8 cellular contexts compared by ENCODE assay signal in the genomic region with DNA sequence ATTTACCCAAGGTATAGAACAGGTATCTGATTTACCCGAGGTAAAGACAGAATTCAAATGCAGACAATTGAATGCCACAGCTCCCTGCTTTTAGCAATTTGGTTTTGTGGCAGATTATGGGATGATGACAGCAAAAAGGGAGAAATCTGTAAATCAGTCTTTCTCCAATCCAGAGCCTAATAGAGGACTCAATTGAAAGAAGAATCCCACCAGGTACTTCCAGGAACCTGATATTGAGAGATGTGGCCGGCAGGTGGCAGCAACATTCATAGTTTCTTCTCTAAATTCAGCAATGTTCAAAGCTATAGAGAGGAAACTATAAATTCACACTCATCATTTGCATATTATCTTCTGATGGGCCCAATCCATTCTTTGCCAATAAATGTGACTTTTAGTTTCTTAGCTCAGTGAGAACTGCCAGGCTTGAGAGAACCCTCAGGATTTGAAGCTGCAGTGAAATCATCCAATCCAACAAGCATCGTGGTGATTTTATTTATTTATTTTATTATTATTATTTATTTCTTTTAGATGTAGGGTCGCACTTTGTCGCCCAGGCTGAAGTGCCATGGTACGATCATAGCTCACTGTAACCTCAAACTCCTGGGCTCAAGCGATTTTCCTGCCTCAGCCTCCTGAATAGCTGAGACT. TPM values are rescaled to one million over a fixed set of nuclear protein-coding genes. Genes with fewer than 3 reads are reported as not detected.
DNase-seq lines count a peak whose midpoint lies in the region; ATAC-seq and TF ChIP-seq lines count a peak whose summit lies in the region.

No MANE protein-coding gene starts in this region.

- no peak overlapping the region for H3K4me3 Mint-ChIP-seq in activated T-helper 1 cell treated with anti-CD3 and anti-CD28 coated beads, Interleukin-12 subunit alpha, Interleukin-12 subunit beta, Interleukin-2, Interleukin-4 antibody, amounts not matched to agents 30 ng/mL and 10 ng/mL and 1 ng/mL, durations not matched to agents 14 hours and 24 hours and 36 hours

- H3K4me3 ChIP-seq in RWPE2 (ENCODE audit: severe bottlenecking) (no peak overlapping the region), parathyroid adenoma (ENCODE audit: low read depth, low read length) (no peak overlapping the region)

- H3K36me3 ChIP-seq in RWPE2 (ENCODE audit: low read depth) (no peaks in the 10 kb centered on the region), parathyroid adenoma (ENCODE audit: control insufficient read depth, insufficient read depth, low read length) (no peaks in the 10 kb centered on the region)

- H3K4me2 ChIP-seq in parathyroid adenoma (ENCODE audit: low read length), result no peak overlapping the region

- no peaks in the 10 kb centered on the region for H3K27me3 ChIP-seq in RWPE2 (ENCODE audit: insufficient read depth, poor library complexity, severe bottlenecking)
- no peaks in the 10 kb centered on the region for H3K27me3 ChIP-seq in foreskin keratinocyte
- no peaks in the 10 kb centered on the region for H3K27me3 ChIP-seq in parathyroid adenoma (ENCODE audit: control insufficient read depth, insufficient read depth, low read length)

- H3K27ac ChIP-seq in RWPE2 (ENCODE audit: poor library complexity, severe bottlenecking), result no peak overlapping the region
- no peak overlapping the region for H3K27ac ChIP-seq in foreskin keratinocyte
- no peak overlapping the region for H3K27ac ChIP-seq in parathyroid adenoma

- H3K9me3 ChIP-seq in RWPE2 (ENCODE audit: severe bottlenecking) (no peaks in the 10 kb centered on the region), parathyroid adenoma (ENCODE audit: control insufficient read depth, low read length) (no peaks in the 10 kb centered on the region)

- H3K9ac ChIP-seq in parathyroid adenoma, result no peak overlapping the region

- no peaks in the 10 kb centered on the region for H3K9me3 Mint-ChIP-seq in activated T-helper 1 cell treated with anti-CD3 and anti-CD28 coated beads, Interleukin-12 subunit alpha, Interleukin-12 subunit beta, Interleukin-2, Interleukin-4 antibody, amounts not matched to agents 30 ng/mL and 10 ng/mL and 1 ng/mL, durations not matched to agents 14 hours and 24 hours and 36 hours

- H3K27ac Mint-ChIP-seq in activated T-helper 1 cell treated with anti-CD3 and anti-CD28 coated beads, Interleukin-12 subunit alpha, Interleukin-12 subunit beta, Interleukin-2, Interleukin-4 antibody, amounts not matched to agents 30 ng/mL and 10 ng/mL and 1 ng/mL, durations not matched to agents 14 hours and 24 hours and 36 hours, result no peak overlapping the region

- H3K4me1 ChIP-seq in RWPE2 (ENCODE audit: insufficient read depth, poor library complexity, severe bottlenecking) (peaks cover under 1% of the 10 kb centered on the region), foreskin keratinocyte (no peaks in the 10 kb centered on the region), parathyroid adenoma (no peaks in the 10 kb centered on the region)

- no peak overlapping the region for H2AFZ ChIP-seq in parathyroid adenoma

- no peaks in the 10 kb centered on the region for H3K36me3 Mint-ChIP-seq in activated T-helper 1 cell treated with anti-CD3 and anti-CD28 coated beads, Interleukin-12 subunit alpha, Interleukin-12 subunit beta, Interleukin-2, Interleukin-4 antibody, amounts not matched to agents 30 ng/mL and 10 ng/mL and 1 ng/mL, durations not matched to agents 14 hours and 24 hours and 36 hours (ENCODE audit: low read depth)

- ATAC-seq in RWPE2 (ENCODE audit: low read depth) (peak; percentile 61), foreskin keratinocyte (peak; percentile 32), HG03135 (IDR thresholded peaks at IDR 0.05; ENCODE audit: unreplicated experiment) (no peak)

- no peaks in the 10 kb centered on the region for H3K4me1 Mint-ChIP-seq in activated T-helper 1 cell treated with anti-CD3 and anti-CD28 coated beads, Interleukin-12 subunit alpha, Interleukin-12 subunit beta, Interleukin-2, Interleukin-4 antibody, amounts not matched to agents 30 ng/mL and 10 ng/mL and 1 ng/mL, durations not matched to agents 14 hours and 24 hours and 36 hours (ENCODE audit: low read depth)

- peaks cover 3% of the 10 kb centered on the region for H3K27me3 Mint-ChIP-seq in activated T-helper 1 cell treated with anti-CD3 and anti-CD28 coated beads, Interleukin-12 subunit alpha, Interleukin-12 subunit beta, Interleukin-2, Interleukin-4 antibody, amounts not matched to agents 30 ng/mL and 10 ng/mL and 1 ng/mL, durations not matched to agents 14 hours and 24 hours and 36 hours (ENCODE audit: insufficient read depth)

- intact Hi-C loops in activated T-helper 1 cell treated with anti-CD3 and anti-CD28 coated beads, Interleukin-12 subunit alpha, Interleukin-12 subunit beta, Interleukin-2, Interleukin-4 antibody, amounts not matched to agents 30 ng/mL and 10 ng/mL and 1 ng/mL, durations not matched to agents 14 hours and 24 hours and 36 hours (cut with micrococcal nuclease), result loop anchor here (1.0 to 2.0 kb wide), 5 partner anchors 111 to 517 kb away; a partner anchor contains a TSS

- TF ChIP-seq CTCF in RWPE2 (IDR thresholded peaks at IDR 0.05; ENCODE audit: poor library complexity, severe bottlenecking), result peak; percentile 84
- peak; percentile 80 for TF ChIP-seq CTCF in foreskin keratinocyte (conservative IDR thresholded peaks at IDR 0.05)
- TF ChIP-seq CTCF in parathyroid adenoma (IDR thresholded peaks at IDR 0.05), result peak; percentile 51

- H3K79me2 ChIP-seq in parathyroid adenoma, result no peaks in the 10 kb centered on the region

- DNase-seq in DMS 273 treated with DMSO at 0.1 percent for 48 hours (lab: John Stamatoyannopoulos, UW), result peak; percentile 31
- peak; percentile 64 for DNase-seq in M059J (ENCODE audit: low read depth)
- DNase-seq in RWPE2 (ENCODE audit: low spot score), result no peak
- DNase-seq in activated T-helper 1 cell treated with anti-CD3 and anti-CD28 coated beads, Interleukin-12 subunit alpha, Interleukin-12 subunit beta, Interleukin-2, Interleukin-4 antibody, amounts not matched to agents 30 ng/mL and 10 ng/mL and 1 ng/mL, durations not matched to agents 14 hours and 24 hours and 36 hours (ENCODE audit: low spot score), result peak; percentile 50
- peak in 1 of 2 donors; percentile 43 for DNase-seq in foreskin keratinocyte
- peak; percentile 70 for DNase-seq in ureter (ENCODE audit: low spot score)

RNA-seq across cellular contexts. Expression of a gene that starts 9.8 kb away (rescaled TPM):
- total RNA-seq in M059J (2014; rRNA removed; shearing (Covaris generic)), result 17.8 and 31.1 TPM in 2 replicates
- 28.9 and 31.8 TPM in 2 replicates for total RNA-seq in activated T-helper 1 cell treated with anti-CD3 and anti-CD28 coated beads, Interleukin-12 subunit alpha, Interleukin-12 subunit beta, Interleukin-2, Interleukin-4 antibody, amounts not matched to agents 30 ng/mL and 10 ng/mL and 1 ng/mL, durations not matched to agents 14 hours and 24 hours and 36 hours
- total RNA-seq in foreskin keratinocyte (24.2 and 24.3 TPM in 2 replicates), ureter (44.1 TPM)
- polyA plus RNA-seq in foreskin keratinocyte, result 12.1 and 13.1 TPM in 2 replicates

RNA-seq across cellular contexts. Expression of a gene that starts 30.9 kb away (rescaled TPM):
- 13.2 and 15.5 TPM in 2 replicates for total RNA-seq in M059J (2014; rRNA removed; shearing (Covaris generic))
- total RNA-seq in activated T-helper 1 cell treated with anti-CD3 and anti-CD28 coated beads, Interleukin-12 subunit alpha, Interleukin-12 subunit beta, Interleukin-2, Interleukin-4 antibody, amounts not matched to agents 30 ng/mL and 10 ng/mL and 1 ng/mL, durations not matched to agents 14 hours and 24 hours and 36 hours, result 19.5 and 21.5 TPM in 2 replicates
- total RNA-seq in foreskin keratinocyte (17.0 and 20.6 TPM in 2 replicates), ureter (14.4 TPM)
- polyA plus RNA-seq in foreskin keratinocyte, result 19.8 and 22.4 TPM in 2 replicates
